ENCODE assay signal across 24 cellular contexts in genomic region chr17:8925141-8925540, GRCh38. TPM values are rescaled to one million over a fixed set of nuclear protein-coding genes. Genes with fewer than 3 reads are reported as not detected.
DNase-seq lines count a peak whose midpoint lies in the region; ATAC-seq, FAIRE-seq and TF ChIP-seq lines count a peak whose summit lies in the region.
"Had no signal": no experiment of that assay in that cellular context is flagged by ENCODE, and none has a peak within 500 bp of the region (broad histone marks: within the 10 kb centered on the region; RNA-seq: fewer than 3 reads in every experiment).

No MANE protein-coding gene starts in this region.

- no peaks in the 10 kb centered on the region for H4K20me1 ChIP-seq in KMS-11 (ENCODE audit: insufficient read depth)
- H4K20me1 ChIP-seq in K562 (replicated peaks; ENCODE audit: control insufficient read depth, insufficient read depth, low read length), result no peaks in the 10 kb centered on the region

- BruUV-seq in K562 (replicated peaks; lab: Mats Ljungman, UMichigan), result no TSS peak

- H3K27ac ChIP-seq in KMS-11 (no peak overlapping the region), K562 (ENCODE audit: extremely low read depth, low read depth, low read length) (no peak overlapping the region), neutrophil (peak overlapping the region; percentile 92), stomach (no peak overlapping the region)
- H3K27ac ChIP-seq: C4-2B, HL-60 had no signal

- H3K4me3 ChIP-seq in KMS-11 (IDR thresholded peaks at IDR 0.05; ENCODE audit: insufficient read depth, low read depth, low read length) (no peak overlapping the region), K562 (no peak overlapping the region), neutrophil (ENCODE audit: low read depth in 1 of 2, low read length in 1 of 2) (no peak overlapping the region), stomach (no peak overlapping the region)
- H3K4me3 ChIP-seq: HAP-1 had no signal

- H3K4me2 ChIP-seq in KMS-11 (peak overlapping the region; percentile 13; the same call in 1 of the 2 replicates), K562 (ENCODE audit: insufficient read depth, low read length) (no peak overlapping the region)

- TF ChIP-seq EP300 in K562 (IDR thresholded peaks at IDR 0.05; ENCODE audit: low read length) (no peak), stomach (IDR thresholded peaks at IDR 0.05) (no peak)

- H3K4me1 ChIP-seq in KMS-11 (ENCODE audit: low read depth, poor library complexity, severe bottlenecking), result peaks cover 9% of the 10 kb centered on the region
- no peaks in the 10 kb centered on the region for H3K4me1 ChIP-seq in K562 (replicated peaks in 1 of 2; ENCODE audit: control insufficient read depth in 2 of 2, insufficient read depth in 2 of 2, low read length in 2 of 2)
- peaks cover 47 to 66% of the 10 kb centered on the region in 2 experiments for H3K4me1 ChIP-seq in neutrophil (ENCODE audit: control insufficient read depth in 1 of 2, insufficient read depth in 1 of 2, low read depth in 1 of 2, low read length in 1 of 2)
- no peaks in the 10 kb centered on the region for H3K4me1 ChIP-seq in stomach
- H3K4me1 ChIP-seq: HAP-1 had no signal

- POLR2A ChIA-PET in K562 (lab: Yijun Ruan, JAX), result no interaction called here

- H3K36me3 ChIP-seq in KMS-11 (ENCODE audit: insufficient read depth) (no peaks in the 10 kb centered on the region), K562 (ENCODE audit: control insufficient read depth, insufficient read depth, low read length) (no peaks in the 10 kb centered on the region), neutrophil (peaks cover 4% of the 10 kb centered on the region), stomach (no peaks in the 10 kb centered on the region)
- H3K36me3 ChIP-seq: HAP-1 had no signal

- DNase-seq in K562 (ENCODE audit: extremely low read depth in 1 of 4, low spot score in 3 of 4), result no peak
- no peak for DNase-seq in AG08395 (ENCODE audit: low spot score)
- no peak for DNase-seq in sciatic nerve (ENCODE audit: low spot score)
- DNase-seq in stimulated activated CD4-positive, alpha-beta T cell treated with anti-CD3 and anti-CD28 coated beads, Interleukin-1b, Interleukin-23, amount 100 ng/mL, for 48 hours, result no peak
- no peak for DNase-seq in stomach
- DNase-seq: ACHN; AML-193; Calu3; CD8-positive, alpha-beta T cell; DMS79 treated with DMSO at 0.1 percent for 48 hours; GF-D8; IMR-90; Kasumi-1; KBM-7 had no signal

- in situ Hi-C loops in K562 (cut with MboI), result no loop called here

- intact Hi-C loops in K562 (cut with micrococcal nuclease), result no loop called here
- intact Hi-C loops in sciatic nerve (cut with DNase I), result no loop called here
- intact Hi-C loops in stomach (cut with DNase I; ENCODE audit: low total_unique reads), result no loop called here

- no peaks in the 10 kb centered on the region for H3K79me2 ChIP-seq in KMS-11 (ENCODE audit: insufficient read depth, low read depth)
- H3K79me2 ChIP-seq in K562 (ENCODE audit: control insufficient read depth, insufficient read depth, low read length), result no peaks in the 10 kb centered on the region

- peaks cover 1% of the 10 kb centered on the region; the same call in 1 of the 2 replicates for H3K9me3 ChIP-seq in K562 (replicated peaks; ENCODE audit: control insufficient read depth, insufficient read depth, low read depth, low read length)
- no peaks in the 10 kb centered on the region for H3K9me3 ChIP-seq in neutrophil
- H3K9me3 ChIP-seq in stomach, result peaks cover 15 to 38% (median 27%) of the 10 kb centered on the region in 4 donors

- no peak overlapping the region for H3K9ac ChIP-seq in KMS-11
- H3K9ac ChIP-seq in K562 (ENCODE audit: insufficient read depth in 1 of 2, low read depth in 2 of 2, low read length in 2 of 2), result no peak overlapping the region

- FAIRE-seq in K562 (lab: Jason Lieb, UNC), result no peak
- FAIRE-seq: A204.1 had no signal

- no peaks in the 10 kb centered on the region for H3K9me1 ChIP-seq in K562 (ENCODE audit: control insufficient read depth, insufficient read depth, low read length)

- CTCF ChIA-PET in K562 (lab: Yijun Ruan, JAX; ENCODE audit: low intra/inter-chr PET ratio), result no interaction called here

- no peak for TF ChIP-seq RAD21 in K562 (CRISPR knock-in tag; conservative IDR thresholded peaks at IDR 0.05 in 1 of 2, IDR thresholded peaks at IDR 0.05 in 1 of 2)

- no peaks in the 10 kb centered on the region for H3K27me3 ChIP-seq in KMS-11 (ENCODE audit: insufficient read depth, low read depth)
- no peaks in the 10 kb centered on the region for H3K27me3 ChIP-seq in K562 (ENCODE audit: control insufficient read depth in 2 of 2, insufficient read depth in 2 of 2, low read length in 2 of 2)
- H3K27me3 ChIP-seq in neutrophil, result no peaks in the 10 kb centered on the region
- peaks cover 0 to 4% (median 3%) of the 10 kb centered on the region in 3 donors for H3K27me3 ChIP-seq in stomach

- ATAC-seq in GM18520 (IDR thresholded peaks at IDR 0.05; ENCODE audit: unreplicated experiment) (peak; percentile 5), K562 (no peak), sciatic nerve (no peak)
- ATAC-seq: CD8-positive, alpha-beta T cell had no signal

- no peak overlapping the region for H2AFZ ChIP-seq in KMS-11 (ENCODE audit: low read depth)
- no peak overlapping the region for H2AFZ ChIP-seq in K562 (ENCODE audit: low read depth, low read length)

- TF ChIP-seq CTCF in KMS-11 (conservative IDR thresholded peaks at IDR 0.05; ENCODE audit: low read depth, low read length) (no peak), K562 (IDR thresholded peaks at IDR 0.05 in 2 of 3, conservative IDR thresholded peaks at IDR 0.05 in 1 of 3; ENCODE audit: insufficient read depth in 2 of 3, low read depth in 1 of 3, low read length in 3 of 3) (no peak), neutrophil (IDR thresholded peaks at IDR 0.05) (no peak), stomach (IDR thresholded peaks at IDR 0.05) (no peak)

- TF ChIP-seq POLR2A in K562 (conservative IDR thresholded peaks at IDR 0.05) (no peak), stomach (IDR thresholded peaks at IDR 0.05) (no peak)

TF ChIP-seq in K562, 482 proteins besides CTCF, POLR2A, EP300 and RAD21 (continues in another document):
- TF ChIP-seq DACH1 (IDR thresholded peaks at IDR 0.05; ENCODE audit: partially characterized antibody), result peak; percentile 65
- TF ChIP-seq ZNF3 (CRISPR knock-in tag; IDR thresholded peaks at IDR 0.05), result no peak
- TF ChIP-seq TRIM24 (IDR thresholded peaks at IDR 0.05), result peak in 1 of 2 experiments; percentile 32; a peak in 1 of 4 replicates

RNA-seq across cellular contexts. Expression of gene PIK3R5, which starts 40.4 kb away (rescaled TPM):
- total RNA-seq in K562 (2011; cell fraction: chromatin; rRNA removed; ENCODE audit: low replicate concordance), result not detected in 2 replicates
- total RNA-seq in K562 (2011; cell fraction: nucleolus; rRNA removed), result 0.17 TPM in 1 of 2 replicates, not detected in the other
- total RNA-seq in K562 (2011; cell fraction: nucleoplasm; rRNA removed), result not detected in 2 replicates
- not detected in 2 replicates for total RNA-seq in K562 (2014; rRNA removed)
- not detected in 2 replicates for total RNA-seq in K562 (2014; rRNA removed; fragmentation: Illumina TruSeq; extraction: Trizol)
- total RNA-seq in K562 (2015; rRNA removed; fragmentation: Illumina TruSeq; extraction: Trizol), result not detected in 2 replicates
- 0.38 and 0.78 TPM in 2 replicates for total RNA-seq in K562 (2021)
- polyA plus RNA-seq in K562 (2011; rRNA removed), result not detected in 2 replicates
- not detected in 2 replicates for polyA plus RNA-seq in K562 (2011; cell fraction: cytosol; rRNA removed)
- polyA plus RNA-seq in K562 (2011; cell fraction: nucleus; rRNA removed), result 0.14 TPM in 1 of 2 replicates, not detected in the other
- polyA plus RNA-seq in K562 (2012), result 0.07 and 0.09 TPM in 2 replicates
- 0.03 TPM in 1 of 2 replicates, not detected in the other for polyA plus RNA-seq in K562 (2014; fragmentation: Illumina TruSeq; extraction: Trizol)
- polyA plus RNA-seq in K562 (2014; fragmentation: Nextera tagmentation; extraction: Ambion mirVana), result not detected
- polyA plus RNA-seq in K562 (2014; rRNA removed), result 0.01 TPM in 1 of 2 replicates, not detected in the other
- not detected in 2 replicates for polyA minus RNA-seq in K562 (2011; rRNA and poly(A)+ RNA removed)
- not detected in 2 replicates for polyA minus RNA-seq in K562 (2011; cell fraction: cytosol; rRNA and poly(A)+ RNA removed)
- not detected in 2 replicates for polyA minus RNA-seq in K562 (2011; cell fraction: nucleus; rRNA and poly(A)+ RNA removed)
- total RNA-seq in sciatic nerve, result 15.1 TPM
- total RNA-seq in stomach, result 10 to 100 TPM in 2 of 5 donors, 1 to 10 TPM in 2, not detected in 1; 5.1 to 29.8 (median 13.2) TPM
- polyA plus RNA-seq in stomach, result 1 to 10 TPM in 2 of 3 donors, under 1 TPM in 1; 0.90 to 3.4 (median 2.9) TPM
- total RNA-seq: Calu3, H4, HT1080, IMR-90 had no signal
- polyA plus RNA-seq: IMR-90 had no signal

RNA-seq across cellular contexts. Expression of gene PIK3R6, which starts 57.7 kb away (rescaled TPM):
- total RNA-seq in K562 (2011; cell fraction: chromatin; rRNA removed; ENCODE audit: low replicate concordance), result not detected in 2 replicates
- total RNA-seq in K562 (2011; cell fraction: nucleolus; rRNA removed), result not detected in 2 replicates
- total RNA-seq in K562 (2011; cell fraction: nucleoplasm; rRNA removed), result not detected in 2 replicates
- total RNA-seq in K562 (2014; rRNA removed) (not detected in 2 replicates), K562 (2014; rRNA removed; fragmentation: Illumina TruSeq; extraction: Trizol) (not detected in 2 replicates), K562 (2015; rRNA removed; fragmentation: Illumina TruSeq; extraction: Trizol) (not detected in 2 replicates), K562 (2021) (0.04 TPM in 1 of 2 replicates, not detected in the other), sciatic nerve (2.1 TPM), stomach (1 to 10 TPM in 1 of 5 donors, under 1 TPM in 3, not detected in 1; under 0.01 to 4.3 (median 0.33) TPM)
- polyA plus RNA-seq in K562 (2011; rRNA removed) (not detected in 2 replicates), K562 (2014; fragmentation: Illumina TruSeq; extraction: Trizol) (not detected in 2 replicates), K562 (2014; fragmentation: Nextera tagmentation; extraction: Ambion mirVana) (not detected), K562 (2014; rRNA removed) (not detected in 2 replicates), stomach (1 to 10 TPM in 1 of 3 donors, under 1 TPM in 2; 0.35 to 1.2 (median 0.50) TPM)
- not detected in 2 replicates for polyA plus RNA-seq in K562 (2011; cell fraction: cytosol; rRNA removed)
- polyA plus RNA-seq in K562 (2011; cell fraction: nucleus; rRNA removed), result not detected in 2 replicates
- 0.04 TPM in 1 of 2 replicates, not detected in the other for polyA plus RNA-seq in K562 (2012)
- polyA minus RNA-seq in K562 (2011; rRNA and poly(A)+ RNA removed), result not detected in 2 replicates
- polyA minus RNA-seq in K562 (2011; cell fraction: cytosol; rRNA and poly(A)+ RNA removed), result not detected in 2 replicates
- not detected in 2 replicates for polyA minus RNA-seq in K562 (2011; cell fraction: nucleus; rRNA and poly(A)+ RNA removed)
- total RNA-seq: Calu3, H4, HT1080, IMR-90 had no signal
- polyA plus RNA-seq: BJ, IMR-90 had no signal
